Comparison of ENCODE assay signal across 9 cellular contexts in the genomic region with DNA sequence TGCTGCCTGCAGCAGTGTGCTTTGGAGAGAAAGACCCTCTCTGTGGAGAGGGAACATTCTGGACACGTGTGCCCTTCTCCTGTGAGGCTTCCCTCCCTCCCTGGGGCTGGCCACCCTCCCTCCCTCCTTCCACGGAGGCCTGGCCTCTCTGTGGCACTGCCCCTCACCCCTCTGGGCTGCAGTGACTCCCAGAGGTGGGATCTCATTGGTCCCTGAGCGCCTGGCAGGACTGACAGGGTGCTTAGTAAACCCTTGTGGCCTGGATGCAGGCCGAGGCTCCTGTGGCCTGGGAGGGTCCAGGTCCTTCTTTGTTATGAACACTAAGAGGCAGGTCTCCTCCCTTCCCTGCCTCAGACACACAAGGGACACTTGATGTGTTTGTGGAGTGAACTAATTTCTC.
"Had no signal": no experiment of that assay in that cellular context is flagged by ENCODE, and none has a peak within 500 bp of the region (broad histone marks: within the 10 kb centered on the region; RNA-seq: fewer than 3 reads in every experiment).

No MANE protein-coding gene starts in this region.

- H3K27ac ChIP-seq: esophagus muscularis mucosa, lower lobe of right lung, neutrophil had no signal

- DNase-seq: activated CD4-positive, CD25-positive, alpha-beta regulatory T cell; activated naive CD4-positive, alpha-beta T cell treated with anti-CD3 and anti-CD28 coated beads, Interleukin-2, amount 50 U/mL, for 16 hours; activated T-cell treated with anti-CD3 and anti-CD28 coated beads, Interleukin-2, amount 50 U/mL, for 1 hour; left cardiac atrium; lower lobe of right lung; naive thymus-derived CD4-positive, alpha-beta T cell; small intestine had no signal

- H3K4me3 ChIP-seq: esophagus muscularis mucosa, lower lobe of right lung had no signal

- ATAC-seq: naive thymus-derived CD4-positive, alpha-beta T cell had no signal

- H3K9me3 ChIP-seq: esophagus muscularis mucosa, lower lobe of right lung, neutrophil had no signal

- H3K36me3 ChIP-seq: esophagus muscularis mucosa, lower lobe of right lung, neutrophil had no signal
